In genomic region chr6:26021350-26022165, GRCh38 we compare ENCODE assay signal across 1 cellular context.
TF ChIP-seq lines count a peak whose summit lies in the region.

No MANE protein-coding gene starts in this region.

TF ChIP-seq in K562, 482 proteins besides CTCF, POLR2A, EP300 and RAD21 (continued from another document and continues in another):
- peak; percentile 86 for TF ChIP-seq VEZF1 (CRISPR knock-in tag; IDR thresholded peaks at IDR 0.05)
- no peak for TF ChIP-seq ZSCAN32 (CRISPR knock-in tag; IDR thresholded peaks at IDR 0.05)
- TF ChIP-seq GATAD2A (IDR thresholded peaks at IDR 0.05) = 0 out of 2 replicates have a peak, but pooled peaks have one; percentile 59
- TF ChIP-seq ZBTB43 (CRISPR knock-in tag; IDR thresholded peaks at IDR 0.05) = peak; percentile 10; the same call in 1 of the 2 replicates
- TF ChIP-seq BDP1 (IDR thresholded peaks at IDR 0.05; ENCODE audit: insufficient read depth, insufficient read length) = no peak
- peak; percentile 28; the same call in 1 of the 2 replicates for TF ChIP-seq PKNOX1 (IDR thresholded peaks at IDR 0.05)
- TF ChIP-seq NFYB (IDR thresholded peaks at IDR 0.05; ENCODE audit: extremely low read depth, insufficient read length) = no peak
- peak; percentile 58; the same call in 1 of the 2 replicates for TF ChIP-seq ZNF197 (CRISPR knock-in tag; IDR thresholded peaks at IDR 0.05; ENCODE audit: low read depth)
- TF ChIP-seq POU5F1 (IDR thresholded peaks at IDR 0.05; ENCODE audit: borderline replicate concordance, low read depth, low read length, partially characterized antibody) = peak; percentile 13
- peak; percentile 46 to 74 for TF ChIP-seq AFF1 (IDR thresholded peaks at IDR 0.05; ENCODE audit: low read depth in 1 of 2, partially characterized antibody in 2 of 2)
- no peak for TF ChIP-seq NFATC3 (IDR thresholded peaks at IDR 0.05)
- 0 out of 2 replicates have a peak, but pooled peaks have one; percentile 35 for TF ChIP-seq ELF1 (tag; IDR thresholded peaks at IDR 0.05)
- peak; percentile 44; the same call in 1 of the 2 replicates for TF ChIP-seq FOXM1 (IDR thresholded peaks at IDR 0.05; ENCODE audit: low read depth)
- TF ChIP-seq FOXM1 (CRISPR knock-in tag; IDR thresholded peaks at IDR 0.05; ENCODE audit: low read depth) = 0 out of 2 replicates have a peak, but pooled peaks have one; percentile 56
- no peak for TF ChIP-seq KLF10 (CRISPR knock-in tag; IDR thresholded peaks at IDR 0.05)
- TF ChIP-seq PML (IDR thresholded peaks at IDR 0.05; ENCODE audit: low read length) = peak; percentile 89
- TF ChIP-seq ZNF140 (CRISPR knock-in tag; IDR thresholded peaks at IDR 0.05) = no peak
- peak; percentile 95 for TF ChIP-seq RBM22 (IDR thresholded peaks at IDR 0.05; ENCODE audit: low read depth, low read length, poor library complexity, severe bottlenecking)
- peak; percentile 69 for TF ChIP-seq NCOR1 (IDR thresholded peaks at IDR 0.05)
- TF ChIP-seq MEF2D (tag; conservative IDR thresholded peaks at IDR 0.05; ENCODE audit: low read depth) = no peak; the same call in 1 of the 2 replicates
- TF ChIP-seq HMBOX1 (IDR thresholded peaks at IDR 0.05) = no peak
- TF ChIP-seq ZNF395 (CRISPR knock-in tag; IDR thresholded peaks at IDR 0.05) = peak; percentile 56; the same call in 1 of the 2 replicates
- no peak for TF ChIP-seq NCOA4 (IDR thresholded peaks at IDR 0.05; ENCODE audit: partially characterized antibody)
- TF ChIP-seq CBFA2T3 (IDR thresholded peaks at IDR 0.05) = peak; percentile 16
- TF ChIP-seq ZBTB17 (CRISPR knock-in tag; IDR thresholded peaks at IDR 0.05) = peak; percentile 93
- no peak; the same call in 1 of the 2 replicates for TF ChIP-seq MYNN (IDR thresholded peaks at IDR 0.05)
- TF ChIP-seq MYNN (CRISPR knock-in tag; IDR thresholded peaks at IDR 0.05) = no peak
- no peak for TF ChIP-seq TSC22D4 (tag; IDR thresholded peaks at IDR 0.05)
- no peak for TF ChIP-seq MAFF (IDR thresholded peaks at IDR 0.05; ENCODE audit: low read length)
- no peak for TF ChIP-seq HOXB6 (CRISPR knock-in tag; IDR thresholded peaks at IDR 0.05; ENCODE audit: borderline replicate concordance)
- peak; percentile 34 for TF ChIP-seq HDAC3 (IDR thresholded peaks at IDR 0.05; ENCODE audit: borderline replicate concordance, partially characterized antibody)
- no peak for TF ChIP-seq ZC3H8 (IDR thresholded peaks at IDR 0.05)
- TF ChIP-seq CEBPZ (IDR thresholded peaks at IDR 0.05; ENCODE audit: borderline replicate concordance, low read depth, low read length) = no peak
- TF ChIP-seq ZNF583 (CRISPR knock-in tag; IDR thresholded peaks at IDR 0.05) = 0 out of 2 replicates have a peak, but pooled peaks have one; percentile 36
- peak; percentile 80; the same call in 1 of the 2 replicates for TF ChIP-seq HBP1 (CRISPR knock-in tag; IDR thresholded peaks at IDR 0.05)
- TF ChIP-seq ETV6 (IDR thresholded peaks at IDR 0.05; ENCODE audit: borderline replicate concordance in 1 of 2, low read depth in 2 of 2, low read length in 1 of 2) = no peak
- peak; percentile 46; the same call in 1 of the 2 replicates for TF ChIP-seq ETV6 (CRISPR knock-in tag; IDR thresholded peaks at IDR 0.05; ENCODE audit: borderline replicate concordance)
- TF ChIP-seq CC2D1A (IDR thresholded peaks at IDR 0.05) = 0 out of 2 replicates have a peak, but pooled peaks have one; percentile 30
- TF ChIP-seq ZNF263 (CRISPR knock-in tag; IDR thresholded peaks at IDR 0.05; ENCODE audit: borderline replicate concordance) = peak; percentile 13; the same call in 1 of the 2 replicates
- no peak for TF ChIP-seq ZNF12 (CRISPR knock-in tag; IDR thresholded peaks at IDR 0.05)
- TF ChIP-seq HDAC8 (tag; IDR thresholded peaks at IDR 0.05) = no peak; the same call in 1 of the 2 replicates
- TF ChIP-seq ZKSCAN1 (IDR thresholded peaks at IDR 0.05; ENCODE audit: low read depth, low read length) = peak; percentile 77; the same call in 1 of the 2 replicates
- TF ChIP-seq NR0B1 (IDR thresholded peaks at IDR 0.05; ENCODE audit: partially characterized antibody) = no peak
- 0 out of 2 replicates have a peak, but pooled peaks have one; percentile 12 for TF ChIP-seq ZNF175 (CRISPR knock-in tag; IDR thresholded peaks at IDR 0.05; ENCODE audit: low read depth)
